Comparison of ENCODE assay signal across 1 cellular context in genomic region chr4:25310066-25310824, GRCh38.
TF ChIP-seq lines count a peak whose summit lies in the region.

No MANE protein-coding gene starts in this region.

TF ChIP-seq in WTC11, 78 proteins besides CTCF, POLR2A, EP300 and RAD21 (continued from another document):
- TF ChIP-seq CDX4 (CRISPR knock-in tag; IDR thresholded peaks at IDR 0.05; ENCODE audit: borderline replicate concordance) (no peak), RELA (CRISPR knock-in tag; IDR thresholded peaks at IDR 0.05; ENCODE audit: borderline replicate concordance) (no peak), OVOL2 (CRISPR knock-in tag; IDR thresholded peaks at IDR 0.05; ENCODE audit: borderline replicate concordance) (no peak), ATF1 (CRISPR knock-in tag; IDR thresholded peaks at IDR 0.05) (no peak), ARID4B (CRISPR knock-in tag; IDR thresholded peaks at IDR 0.05; ENCODE audit: borderline replicate concordance) (no peak), ETV6 (CRISPR knock-in tag; IDR thresholded peaks at IDR 0.05) (no peak)
- TF ChIP-seq, protein P1, sequence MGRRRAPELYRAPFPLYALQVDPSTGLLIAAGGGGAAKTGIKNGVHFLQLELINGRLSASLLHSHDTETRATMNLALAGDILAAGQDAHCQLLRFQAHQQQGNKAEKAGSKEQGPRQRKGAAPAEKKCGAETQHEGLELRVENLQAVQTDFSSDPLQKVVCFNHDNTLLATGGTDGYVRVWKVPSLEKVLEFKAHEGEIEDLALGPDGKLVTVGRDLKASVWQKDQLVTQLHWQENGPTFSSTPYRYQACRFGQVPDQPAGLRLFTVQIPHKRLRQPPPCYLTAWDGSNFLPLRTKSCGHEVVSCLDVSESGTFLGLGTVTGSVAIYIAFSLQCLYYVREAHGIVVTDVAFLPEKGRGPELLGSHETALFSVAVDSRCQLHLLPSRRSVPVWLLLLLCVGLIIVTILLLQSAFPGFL (CRISPR knock-in tag; IDR thresholded peaks at IDR 0.05; ENCODE audit: borderline replicate concordance), result no peak
- TF ChIP-seq, protein P2, sequence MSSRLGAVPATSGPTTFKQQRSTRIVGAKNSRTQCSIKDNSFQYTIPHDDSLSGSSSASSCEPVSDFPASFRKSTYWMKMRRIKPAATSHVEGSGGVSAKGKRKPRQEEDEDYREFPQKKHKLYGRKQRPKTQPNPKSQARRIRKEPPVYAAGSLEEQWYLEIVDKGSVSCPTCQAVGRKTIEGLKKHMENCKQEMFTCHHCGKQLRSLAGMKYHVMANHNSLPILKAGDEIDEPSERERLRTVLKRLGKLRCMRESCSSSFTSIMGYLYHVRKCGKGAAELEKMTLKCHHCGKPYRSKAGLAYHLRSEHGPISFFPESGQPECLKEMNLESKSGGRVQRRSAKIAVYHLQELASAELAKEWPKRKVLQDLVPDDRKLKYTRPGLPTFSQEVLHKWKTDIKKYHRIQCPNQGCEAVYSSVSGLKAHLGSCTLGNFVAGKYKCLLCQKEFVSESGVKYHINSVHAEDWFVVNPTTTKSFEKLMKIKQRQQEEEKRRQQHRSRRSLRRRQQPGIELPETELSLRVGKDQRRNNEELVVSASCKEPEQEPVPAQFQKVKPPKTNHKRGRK (CRISPR knock-in tag; IDR thresholded peaks at IDR 0.05; ENCODE audit: borderline replicate concordance), result no peak
- TF ChIP-seq, protein P3, sequence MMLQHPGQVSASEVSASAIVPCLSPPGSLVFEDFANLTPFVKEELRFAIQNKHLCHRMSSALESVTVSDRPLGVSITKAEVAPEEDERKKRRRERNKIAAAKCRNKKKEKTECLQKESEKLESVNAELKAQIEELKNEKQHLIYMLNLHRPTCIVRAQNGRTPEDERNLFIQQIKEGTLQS (CRISPR knock-in tag; conservative IDR thresholded peaks at IDR 0.05), result no peak
